ENCODE assay signal across 14 cellular contexts in the genomic region with DNA sequence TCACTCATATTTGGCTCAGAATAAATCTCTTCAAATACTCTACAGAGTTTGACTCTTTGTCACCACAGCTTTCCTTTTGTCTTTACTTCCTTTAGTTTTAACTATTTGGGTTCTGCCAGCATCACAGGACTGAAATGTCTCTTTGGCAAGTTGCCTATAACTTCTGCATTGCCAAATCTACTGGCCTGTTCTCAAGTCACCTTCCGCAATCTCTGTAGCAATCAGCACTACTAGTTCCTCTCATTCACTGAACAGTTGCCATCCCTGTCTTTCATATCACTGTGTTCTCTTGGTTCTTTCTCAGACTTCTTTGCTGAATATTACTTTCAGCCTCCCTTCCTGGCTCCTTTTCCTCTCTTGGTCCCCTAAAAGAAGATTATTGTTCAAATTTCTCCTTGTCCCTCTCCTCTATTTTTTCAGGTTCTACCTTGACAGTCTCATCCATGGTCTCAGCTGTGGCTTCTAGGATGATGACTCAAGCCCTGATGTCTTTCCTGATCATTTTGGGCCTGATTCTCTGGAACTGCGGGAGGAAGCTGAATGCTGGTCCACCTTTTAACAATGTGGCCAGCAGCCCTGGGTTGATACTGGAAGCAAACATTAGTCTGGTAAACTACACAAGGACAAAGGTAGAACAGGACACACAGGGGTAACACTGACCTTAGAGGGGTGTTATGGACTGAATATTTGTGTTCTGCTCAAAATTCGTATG. TPM values are rescaled to one million over a fixed set of nuclear protein-coding genes. Genes with fewer than 3 reads are reported as not detected.
A peak's percentile ranks its signal among the peaks of the same experiment; 100 is the strongest.
DNase-seq lines count a peak whose midpoint lies in the region; ATAC-seq and TF ChIP-seq lines count a peak whose summit lies in the region.
"Had no signal": no experiment of that assay in that cellular context is flagged by ENCODE, and none has a peak within 500 bp of the region (broad histone marks: within the 10 kb centered on the region; RNA-seq: fewer than 3 reads in every experiment).

No MANE protein-coding gene starts in this region.

- no peak overlapping the region for H3K14ac ChIP-seq in mesenchymal stem cell (ENCODE audit: low read length in 2 of 2)

- no peak overlapping the region for H4K91ac ChIP-seq in mesenchymal stem cell (ENCODE audit: low read length)

- no peak overlapping the region for H3K18ac ChIP-seq in mesenchymal stem cell (ENCODE audit: low read depth in 1 of 2, low read length in 2 of 2)

- H2BK5ac ChIP-seq in mesenchymal stem cell (ENCODE audit: low read depth, low read length, poor library complexity, severe bottlenecking), result no peak overlapping the region

- H3K36me3 ChIP-seq in mesenchymal stem cell (ENCODE audit: control insufficient read depth in 1 of 2, insufficient read depth in 2 of 2, low read depth in 1 of 2, low read length in 2 of 2) (no peaks in the 10 kb centered on the region), Peyer's patch (no peaks in the 10 kb centered on the region), vagina (no peaks in the 10 kb centered on the region)
- H3K36me3 ChIP-seq: MG63 had no signal

- H2AFZ ChIP-seq in mesenchymal stem cell (ENCODE audit: low read depth, low read length), result no peak overlapping the region

- H4K8ac ChIP-seq in mesenchymal stem cell (ENCODE audit: low read length), result no peak overlapping the region

- H2BK120ac ChIP-seq in mesenchymal stem cell (ENCODE audit: low read depth, low read length), result no peak overlapping the region

- no peak overlapping the region for H3K9ac ChIP-seq in mesenchymal stem cell (ENCODE audit: low read length)

- peak overlapping the region in 1 of 2 experiments; percentile 31 for H2BK12ac ChIP-seq in mesenchymal stem cell (ENCODE audit: low read length in 2 of 2)

- no peak overlapping the region for H2AK5ac ChIP-seq in mesenchymal stem cell (ENCODE audit: low read length, severe bottlenecking)

- no peak overlapping the region for H3K4me2 ChIP-seq in mesenchymal stem cell (ENCODE audit: low read length, poor library complexity, severe bottlenecking)

- intact Hi-C loops in vagina (cut with DNase I), result no loop called here

- 99% methylated on average over 3 of the region's 3 CpGs for WGBS in mesenchymal stem cell

- ATAC-seq in GM21367 (IDR thresholded peaks at IDR 0.05; ENCODE audit: unreplicated experiment), result no peak

- H3K9me3 ChIP-seq in mesenchymal stem cell (ENCODE audit: control insufficient read depth, low read length) (no peaks in the 10 kb centered on the region), Peyer's patch (no peaks in the 10 kb centered on the region), vagina (no peaks in the 10 kb centered on the region)
- H3K9me3 ChIP-seq: MG63, testis had no signal

- H3K27ac ChIP-seq in C4-2B (peak overlapping the region; percentile 76; the same call in 1 of the 2 replicates), mesenchymal stem cell (ENCODE audit: low read length, poor library complexity, severe bottlenecking) (no peak overlapping the region), Peyer's patch (no peak overlapping the region), vagina (no peak overlapping the region)
- H3K27ac ChIP-seq: testis had no signal

- H3K79me1 ChIP-seq in mesenchymal stem cell (replicated peaks; ENCODE audit: low read length, poor library complexity, severe bottlenecking), result no peaks in the 10 kb centered on the region

- no peak for TF ChIP-seq CTCF in C4-2B (conservative IDR thresholded peaks at IDR 0.05)
- TF ChIP-seq CTCF in cardiac fibroblast (IDR thresholded peaks at IDR 0.05; ENCODE audit: low read depth, low read length), result no peak
- no peak for TF ChIP-seq CTCF in Peyer's patch (IDR thresholded peaks at IDR 0.05)
- no peak for TF ChIP-seq CTCF in vagina (IDR thresholded peaks at IDR 0.05)

- no peak overlapping the region for H2BK15ac ChIP-seq in mesenchymal stem cell (ENCODE audit: low read depth, poor library complexity, severe bottlenecking)

- TF ChIP-seq POLR2A in Peyer's patch (IDR thresholded peaks at IDR 0.05) (no peak), vagina (IDR thresholded peaks at IDR 0.05) (no peak)

- no peak overlapping the region for H3K4me3 ChIP-seq in cardiac fibroblast (replicated peaks in 1 of 2; ENCODE audit: low read depth in 2 of 2, low read length in 2 of 2)
- H3K4me3 ChIP-seq in mesenchymal stem cell (ENCODE audit: insufficient read depth in 1 of 2, low read depth in 1 of 2, low read length in 2 of 2), result no peak overlapping the region
- no peak overlapping the region for H3K4me3 ChIP-seq in Peyer's patch
- no peak overlapping the region for H3K4me3 ChIP-seq in vagina
- H3K4me3 ChIP-seq: MG63, testis had no signal

- H3K4ac ChIP-seq in mesenchymal stem cell (ENCODE audit: low read depth in 1 of 2, low read length in 2 of 2), result no peak overlapping the region

- DNase-seq in M059J (ENCODE audit: low read depth), result peak; percentile 59
- peak; percentile 32 to 76 for DNase-seq in cardiac fibroblast (ENCODE audit: low read depth in 2 of 2)
- DNase-seq in mesenchymal stem cell, result peak; percentile 45
- DNase-seq in Peyer's patch, result no peak
- no peak for DNase-seq in vagina (ENCODE audit: extremely low spot score in 2 of 2)
- DNase-seq in NCI-H1436 (lab: John Stamatoyannopoulos, UW), result no peak
- DNase-seq: activated CD4-positive, alpha-beta T cell treated with anti-CD3 and anti-CD28 coated beads, Interleukin-2, amount 50 U/mL, for 4 hours; anterior cingulate cortex; DMS79 treated with DMSO at 0.1 percent for 48 hours; HFFc6; MG63; testis had no signal

- H3K27me3 ChIP-seq in mesenchymal stem cell (ENCODE audit: control insufficient read depth in 1 of 2, insufficient read depth in 1 of 2, low read length in 2 of 2) (no peaks in the 10 kb centered on the region), Peyer's patch (no peaks in the 10 kb centered on the region), vagina (no peaks in the 10 kb centered on the region)
- H3K27me3 ChIP-seq: MG63, testis had no signal

- no peak overlapping the region for H3K23ac ChIP-seq in mesenchymal stem cell (ENCODE audit: low read length in 2 of 2)

- H3K4me1 ChIP-seq in mesenchymal stem cell (ENCODE audit: control insufficient read depth, insufficient read depth, low read depth, low read length) (peaks cover 20% of the 10 kb centered on the region), Peyer's patch (no peaks in the 10 kb centered on the region), vagina (no peaks in the 10 kb centered on the region)

RNA-seq across cellular contexts. Expression of gene LIFR, which starts 44.0 kb away (rescaled TPM):
- 8.9 and 10.8 TPM in 2 replicates for total RNA-seq in M059J (2014; rRNA removed; shearing (Covaris generic))
- 61.7 TPM for polyA plus RNA-seq in mesenchymal stem cell (2013, experiment 1 of 2)
- 62.0 TPM for polyA plus RNA-seq in mesenchymal stem cell (2013, experiment 2 of 2)
- total RNA-seq in Peyer's patch (10 to 100 TPM; 10.7 to 98.2 (median 19.9) TPM), vagina (63.3 TPM)

Comparison
In these comparisons a context has a peak if more than half of its experiments do, and no peak if none do; other contexts are left out.
1. DNase-seq: peak in M059J (single experiment), cardiac fibroblast (2 of 2) and mesenchymal stem cell (single experiment); none in Peyer's patch (0 of 3), vagina (0 of 2) and NCI-H1436 (single experiment).